1 cellular context compared by ENCODE assay signal in the genomic region with DNA sequence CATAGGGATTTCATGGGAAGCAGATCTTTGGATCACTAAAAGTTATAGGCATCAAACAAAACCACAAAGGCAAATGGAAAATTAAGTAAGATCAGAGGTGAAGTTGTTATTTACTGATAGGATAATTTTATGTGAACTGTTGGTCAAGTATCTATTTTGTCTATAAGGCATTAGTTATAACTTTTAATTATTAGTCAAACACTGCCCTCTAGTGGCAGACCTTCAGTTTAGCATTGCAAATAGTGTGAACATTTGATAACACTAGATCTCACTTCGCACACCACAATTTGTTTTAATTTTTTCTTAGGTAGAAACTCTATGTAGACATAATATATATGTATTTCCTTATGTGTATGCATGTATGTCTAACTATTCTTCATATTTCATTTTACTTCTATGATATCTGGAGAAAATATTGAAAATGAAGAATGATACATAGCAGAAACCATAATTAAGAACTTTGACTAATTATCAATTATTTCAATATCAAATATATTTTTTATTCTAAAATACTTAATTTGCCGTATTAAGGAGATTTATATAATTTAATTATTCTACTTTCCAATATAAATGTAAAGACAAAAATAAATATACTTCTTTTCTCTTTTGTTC.
TF ChIP-seq lines count a peak whose summit lies in the region.

No MANE protein-coding gene starts in this region.

TF ChIP-seq in WTC11, 78 proteins besides CTCF, POLR2A, EP300 and RAD21 (continued from another document):
- TF ChIP-seq AFF4 (CRISPR knock-in tag; IDR thresholded peaks at IDR 0.05; ENCODE audit: borderline replicate concordance) (no peak), SMAD4 (CRISPR knock-in tag; IDR thresholded peaks at IDR 0.05) (no peak)
TF ChIP-seq in WTC11: peak in this region for 0.
